ENCODE assay signal across 8 cellular contexts in the genomic region with DNA sequence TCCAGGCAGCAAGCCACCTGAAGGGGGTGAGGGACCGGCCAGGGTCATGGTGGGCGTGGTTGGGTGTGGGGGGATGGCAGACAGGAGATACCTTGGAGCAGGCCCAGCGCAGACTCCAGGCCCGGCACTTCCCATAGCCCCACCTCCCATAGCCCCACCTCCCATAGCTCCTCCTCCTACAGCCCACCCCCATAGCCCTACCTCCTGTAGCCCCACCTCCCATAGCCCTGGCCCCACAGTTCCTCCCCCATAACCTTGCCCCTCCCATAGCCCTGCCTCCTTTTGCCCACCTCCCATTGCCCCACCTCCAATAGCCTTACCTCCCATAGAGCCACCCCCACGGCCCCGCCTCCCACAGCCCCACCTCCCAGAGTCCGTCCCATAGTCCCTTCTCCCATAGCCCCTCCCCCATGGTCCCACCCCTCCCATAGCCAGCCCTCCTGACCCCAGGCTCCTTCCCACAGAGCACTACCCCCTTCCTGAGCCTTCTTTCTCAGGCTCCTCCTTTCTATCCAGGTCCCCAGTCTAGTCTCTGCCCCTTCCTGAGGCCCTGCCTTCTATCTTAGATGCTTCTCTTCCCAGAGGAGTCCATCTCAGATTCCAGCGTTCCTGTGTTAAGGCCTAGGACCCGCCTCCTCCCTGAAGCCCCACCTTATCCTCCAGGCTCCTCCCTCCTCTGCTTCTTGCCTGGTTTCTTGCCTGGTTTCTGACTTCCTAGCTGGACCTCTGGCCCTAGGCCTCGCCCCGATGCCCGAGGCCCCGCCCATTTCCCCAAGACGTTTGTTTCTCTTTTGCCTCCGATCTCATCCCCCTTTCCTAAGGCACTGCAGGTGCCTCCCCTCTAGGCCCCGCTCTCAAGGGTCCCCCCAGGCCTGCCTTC. TPM values are rescaled to one million over a fixed set of nuclear protein-coding genes. Genes with fewer than 3 reads are reported as not detected.
A peak's percentile ranks its signal among the peaks of the same experiment; 100 is the strongest.
DNase-seq lines count a peak whose midpoint lies in the region; ATAC-seq, FAIRE-seq and TF ChIP-seq lines count a peak whose summit lies in the region.

No MANE protein-coding gene starts in this region.

- TF ChIP-seq CTCF in GM12878 (IDR thresholded peaks at IDR 0.05 in 2 of 3, conservative IDR thresholded peaks at IDR 0.05 in 1 of 3; ENCODE audit: control insufficient read depth in 2 of 3, extremely low read depth in 1 of 3, insufficient read depth in 1 of 3, low read depth in 3 of 3, low read length in 3 of 3) = no peak

- SMC1A ChIA-PET in GM12878 (lab: Charles Lee; ENCODE audit: uncharacterized antibody, unreplicated experiment) = no interaction called here

- peak overlapping the region; percentile 78 for H2AFZ ChIP-seq in GM12878 (ENCODE audit: control insufficient read depth, low read depth, low read length)

- BruUV-seq in GM12878 (replicated peaks; lab: Mats Ljungman, UMichigan) = no TSS peak

- no peaks in the 10 kb centered on the region for H3K4me1 ChIP-seq in GM12878 (ENCODE audit: control insufficient read depth, insufficient read depth, low read length)

- FAIRE-seq in GM12878 (lab: Jason Lieb, UNC) (peak; percentile 80), frontal cortex (lab: Jason Lieb, UNC) (no peak)

- peak overlapping the region; percentile 42 for H3K4me2 ChIP-seq in GM12878 (ENCODE audit: control insufficient read depth, insufficient read depth)

- H3K36me3 ChIP-seq in GM12878 (ENCODE audit: control insufficient read depth in 2 of 2, insufficient read depth in 2 of 2, low read length in 1 of 2) = no peaks in the 10 kb centered on the region

- no peak for TF ChIP-seq EP300 in GM12878 (IDR thresholded peaks at IDR 0.05; ENCODE audit: borderline replicate concordance in 1 of 2, control insufficient read depth in 1 of 2, low read depth in 2 of 2, low read length in 2 of 2)

- H3K79me2 ChIP-seq in GM12878 (ENCODE audit: control insufficient read depth, insufficient read depth, low read length) = no peaks in the 10 kb centered on the region

- peak; percentile 3 for DNase-seq in NCI-H748 (lab: John Stamatoyannopoulos, UW; ENCODE audit: unreplicated experiment)
- no peak for DNase-seq in NCI-H748 treated with DMSO at 0.1 percent for 48 hours (lab: John Stamatoyannopoulos, UW)
- peak; percentile 96 for DNase-seq in NAMALWA (ENCODE audit: low spot score)
- no peak for DNase-seq in GM12878 (ENCODE audit: low read depth, low spot score)
- DNase-seq in left colon = peak; percentile 36 to 77
- no peak for DNase-seq in NOMO-1 treated with DMSO at 0.1 percent for 48 hours (lab: John Stamatoyannopoulos, UW; ENCODE audit: unreplicated experiment)
- DNase-seq in frontal cortex (ENCODE audit: low spot score in 2 of 2) = no peak

- no peaks in the 10 kb centered on the region for H3K27me3 ChIP-seq in GM12878 (replicated peaks in 1 of 2; ENCODE audit: control insufficient read depth in 2 of 2, insufficient read depth in 2 of 2, low read length in 1 of 2)

- 15% methylated on average over 11 of the region's 16 CpGs for WGBS in GM12878 (ENCODE audit: insufficient coverage, insufficient replicate concordance, low lambda C conversion rate, missing lambda C conversion rate)

- POLR2A ChIA-PET in GM12878 (lab: Charles Lee) = no interaction called here

- ATAC-seq in GM12878 (peak; percentile 80), left colon (peak; percentile 84), HG03565 (IDR thresholded peaks at IDR 0.05; ENCODE audit: unreplicated experiment) (no peak)

- no peak overlapping the region for H3K9ac ChIP-seq in GM12878 (ENCODE audit: control insufficient read depth, insufficient read depth, low read length)

- in situ Hi-C loops in GM12878 (cut with MboI) = no loop called here

- H3K27ac ChIP-seq in GM12878 (ENCODE audit: control insufficient read depth, insufficient read depth) = no peak overlapping the region

- RAD21 ChIA-PET in GM12878 (lab: Charles Lee; ENCODE audit: unreplicated experiment) = no interaction called here

- CTCF ChIA-PET in GM12878 (lab: Yijun Ruan, JAX) = no interaction called here

- no peak overlapping the region for H3K4me3 ChIP-seq in GM12878

- intact Hi-C loops in GM12878 (cut with micrococcal nuclease; ENCODE audit: unreplicated experiment) (no loop called here), left colon (cut with DNase I, micrococcal nuclease) (no loop called here)

- no peak for TF ChIP-seq RAD21 in GM12878 (IDR thresholded peaks at IDR 0.05; ENCODE audit: insufficient read depth, low read depth, low read length)

- TF ChIP-seq POLR2A in GM12878 (IDR thresholded peaks at IDR 0.05; ENCODE audit: low read depth, low read length) = no peak

- H4K20me1 ChIP-seq in GM12878 (ENCODE audit: control insufficient read depth, insufficient read depth) = no peaks in the 10 kb centered on the region

- no peaks in the 10 kb centered on the region for H3K9me3 ChIP-seq in GM12878 (replicated peaks; ENCODE audit: control insufficient read depth, insufficient read depth, low read length)

TF ChIP-seq in GM12878, 131 proteins besides CTCF, POLR2A, EP300 and RAD21:
- no peak for TF ChIP-seq ZNF24 (IDR thresholded peaks at IDR 0.05)

RNA-seq across cellular contexts. Expression of gene PTPRU, which starts 46.8 kb away (rescaled TPM):
- total RNA-seq in GM12878 (2013; cell fraction: nucleolus; rRNA removed) = 0.10 TPM in 1 of 2 replicates, not detected in the other
- total RNA-seq in GM12878 (2014; rRNA removed) (1.5 and 2.6 TPM in 2 replicates), GM12878 (2014; rRNA removed; fragmentation: Illumina TruSeq; extraction: Trizol) (1.1 and 1.2 TPM in 2 replicates), GM12878 (2021) (1.5 and 2.5 TPM in 2 replicates), left colon (1 to 10 TPM; 2.0 to 2.4 TPM), frontal cortex (30.2 TPM)
- polyA plus RNA-seq in GM12878 (2011; ENCODE audit: low read depth) = 0.31 TPM
- polyA plus RNA-seq in GM12878 (2011; rRNA removed) (0.06 and 0.20 TPM in 2 replicates), GM12878 (2014; fragmentation: Illumina TruSeq; extraction: Trizol) (0.11 and 0.26 TPM in 2 replicates), GM12878 (2014; fragmentation: Nextera tagmentation; extraction: Ambion mirVana) (under 1 TPM; 0.04 to 0.05 TPM), GM12878 (2014; rRNA removed) (0.99 and 1.4 TPM in 2 replicates), GM12878 (2016; fragmentation: Nextera tagmentation; extraction: Ambion mirVana) (1 to 10 TPM in 1 of 2 experiments, under 1 TPM in 1; 0.48 to 1.3 TPM)
- 0.13 and 0.53 TPM in 2 replicates for polyA plus RNA-seq in GM12878 (2011; cell fraction: cytosol; rRNA removed)
- polyA plus RNA-seq in GM12878 (2011; cell fraction: nucleus; rRNA removed) = 1.2 and 1.5 TPM in 2 replicates
- 1.4 TPM in 2 replicates for polyA plus RNA-seq in GM12878 (2012)
- polyA minus RNA-seq in GM12878 (2011; rRNA and poly(A)+ RNA removed) = 0.59 and 0.62 TPM in 2 replicates
- 0.67 and 1.0 TPM in 2 replicates for polyA minus RNA-seq in GM12878 (2011; cell fraction: cytosol; rRNA and poly(A)+ RNA removed)
- polyA minus RNA-seq in GM12878 (2011; cell fraction: nucleus; rRNA and poly(A)+ RNA removed) = 0.29 and 0.48 TPM in 2 replicates

RNA-seq across cellular contexts. Expression of gene MECR, which starts 52.4 kb away (rescaled TPM):
- 30.2 and 36.3 TPM in 2 replicates for total RNA-seq in GM12878 (2013; cell fraction: nucleolus; rRNA removed)
- total RNA-seq in GM12878 (2014; rRNA removed) (33.6 and 45.3 TPM in 2 replicates), GM12878 (2014; rRNA removed; fragmentation: Illumina TruSeq; extraction: Trizol) (22.6 and 25.8 TPM in 2 replicates), GM12878 (2021) (35.9 and 37.9 TPM in 2 replicates), left colon (10 to 100 TPM; 14.3 to 20.6 TPM), frontal cortex (13.5 TPM)
- polyA plus RNA-seq in GM12878 (2011; ENCODE audit: low read depth) = 12.7 TPM
- polyA plus RNA-seq in GM12878 (2011; rRNA removed) (18.1 and 29.9 TPM in 2 replicates), GM12878 (2014; fragmentation: Illumina TruSeq; extraction: Trizol) (22.8 and 41.5 TPM in 2 replicates), GM12878 (2014; fragmentation: Nextera tagmentation; extraction: Ambion mirVana) (10 to 100 TPM in 1 of 2 experiments, 1 to 10 TPM in 1; 7.6 to 16.0 TPM), GM12878 (2014; rRNA removed) (43.2 and 54.9 TPM in 2 replicates), GM12878 (2016; fragmentation: Nextera tagmentation; extraction: Ambion mirVana) (10 to 100 TPM; 57.0 to 66.3 TPM)
- 24.8 and 38.8 TPM in 2 replicates for polyA plus RNA-seq in GM12878 (2011; cell fraction: cytosol; rRNA removed)
- polyA plus RNA-seq in GM12878 (2011; cell fraction: nucleus; rRNA removed) = 26.1 and 34.0 TPM in 2 replicates
- polyA plus RNA-seq in GM12878 (2012) = 19.2 and 19.7 TPM in 2 replicates
- 27.9 and 31.1 TPM in 2 replicates for polyA minus RNA-seq in GM12878 (2011; rRNA and poly(A)+ RNA removed)
- polyA minus RNA-seq in GM12878 (2011; cell fraction: cytosol; rRNA and poly(A)+ RNA removed) = 5.7 and 17.5 TPM in 2 replicates
- polyA minus RNA-seq in GM12878 (2011; cell fraction: nucleus; rRNA and poly(A)+ RNA removed) = 10.3 and 16.0 TPM in 2 replicates

Comparison
In these comparisons a context has a peak if more than half of its experiments do, and no peak if none do; other contexts are left out.
1. DNase-seq: peak in NCI-H748 (single experiment), NAMALWA (single experiment) and left colon (2 of 2); none in NCI-H748 treated with DMSO at 0.1 percent for 48 hours (single experiment), GM12878 (single experiment), NOMO-1 treated with DMSO at 0.1 percent for 48 hours (single experiment) and frontal cortex (0 of 2).